In the genomic region with DNA sequence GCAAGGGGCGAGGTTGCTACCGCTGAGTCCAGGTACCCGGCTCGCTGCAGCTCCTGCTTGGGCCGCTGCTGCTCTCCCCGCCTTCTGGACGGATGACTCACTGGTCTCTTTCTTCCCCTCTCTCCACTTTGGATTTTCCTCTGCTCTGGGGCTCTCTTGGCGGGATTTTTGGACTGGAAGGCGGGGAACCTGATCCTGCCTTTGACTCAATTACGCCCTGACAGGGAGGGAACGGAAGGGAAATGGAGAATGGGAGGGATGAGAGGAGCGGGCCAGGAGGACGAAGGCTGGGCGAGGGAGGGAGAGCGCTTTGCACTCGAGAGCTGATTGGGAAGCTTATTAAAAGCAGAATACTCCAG, we compare ENCODE assay signal across 9 cellular contexts. TPM values are rescaled to one million over a fixed set of nuclear protein-coding genes. Genes with fewer than 3 reads are reported as not detected.
DNase-seq lines count a peak whose midpoint lies in the region; ATAC-seq and TF ChIP-seq lines count a peak whose summit lies in the region.
"Had no signal": no experiment of that assay in that cellular context is flagged by ENCODE, and none has a peak within 500 bp of the region (broad histone marks: within the 10 kb centered on the region; RNA-seq: fewer than 3 reads in every experiment).

A gene with protein sequence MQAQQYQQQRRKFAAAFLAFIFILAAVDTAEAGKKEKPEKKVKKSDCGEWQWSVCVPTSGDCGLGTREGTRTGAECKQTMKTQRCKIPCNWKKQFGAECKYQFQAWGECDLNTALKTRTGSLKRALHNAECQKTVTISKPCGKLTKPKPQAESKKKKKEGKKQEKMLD (minus strand): TSS at position 251 of the 359 bp plus-strand sequence. CDS start 88,760 bp downstream, outside the sequence.

- CTCF ChIA-PET in activated CD4-positive, alpha-beta memory T cell treated with anti-CD3 and anti-CD28 coated beads, Interleukin-2, amount 10 ng/mL, durations not matched to agents 7 days and 5 days (lab: Charles Lee): no interaction called here

- H3K27ac Mint-ChIP-seq in neural progenitor cell: peak within 1 kb of the TSS; percentile 99
- no peak within 1 kb of the TSS for H3K27ac Mint-ChIP-seq in activated CD4-positive, alpha-beta memory T cell treated with anti-CD3 and anti-CD28 coated beads, Interleukin-2, amount 10 ng/mL, durations not matched to agents 7 days and 5 days
- H3K27ac Mint-ChIP-seq: dendritic cell treated with granulocyte-macrophage colony-stimulating factor and Interleukin-4, amounts not matched to agents 40 ng/mL and 50 ng/mL, for 4 days had no signal

- H3K4me3 ChIP-seq in Peyer's patch (peak within 1 kb of the TSS in 3 of 4 donors; percentile 1 to 37 (median 10)), fibroblast of villous mesenchyme (ENCODE audit: low read depth, low read length) (peak within 1 kb of the TSS; percentile 54), neural progenitor cell (peak within 1 kb of the TSS; percentile 76)

- DNase-seq in EH (ENCODE audit: low read depth) (peak; percentile 70), Peyer's patch (no peak), fibroblast of villous mesenchyme (ENCODE audit: low read depth) (peak; percentile 32), neural progenitor cell (ENCODE audit: low spot score) (peak; percentile 79)
- no peak for DNase-seq in activated CD4-positive, alpha-beta memory T cell treated with anti-CD3 and anti-CD28 coated beads, Interleukin-2, amount 10 ng/mL, durations not matched to agents 7 days and 5 days

- TF ChIP-seq POLR2A in Peyer's patch (IDR thresholded peaks at IDR 0.05): no peak

- H3K36me3 ChIP-seq in Peyer's patch (no peaks in the 10 kb centered on the region), neural progenitor cell (no peaks in the 10 kb centered on the region)

- H2AFZ ChIP-seq in neural progenitor cell (replicated peaks): peak within 1 kb of the TSS; percentile 97

- H3K27me3 ChIP-seq in Peyer's patch (no peaks in the 10 kb centered on the region), neural progenitor cell (peaks cover 15% of the 10 kb centered on the region)

- H3K27me3 Mint-ChIP-seq in neural progenitor cell (ENCODE audit: insufficient read depth, low read depth): no peaks in the 10 kb centered on the region
- peaks cover 3% of the 10 kb centered on the region for H3K27me3 Mint-ChIP-seq in activated CD4-positive, alpha-beta memory T cell treated with anti-CD3 and anti-CD28 coated beads, Interleukin-2, amount 10 ng/mL, durations not matched to agents 7 days and 5 days

- H3K4me2 ChIP-seq in neural progenitor cell: peak within 1 kb of the TSS; percentile 98

- TF ChIP-seq CTCF in Peyer's patch (IDR thresholded peaks at IDR 0.05) (no peak), fibroblast of villous mesenchyme (IDR thresholded peaks at IDR 0.05; ENCODE audit: insufficient read depth, low read depth, low read length) (no peak), neural progenitor cell (IDR thresholded peaks at IDR 0.05) (no peak)

- peaks cover 39% of the 10 kb centered on the region for H3K79me2 ChIP-seq in neural progenitor cell (ENCODE audit: low read depth)

- H3K4me1 ChIP-seq in Peyer's patch (no peaks in the 10 kb centered on the region), neural progenitor cell (peaks cover 20% of the 10 kb centered on the region)

- H4K20me1 ChIP-seq in neural progenitor cell (ENCODE audit: low read depth): no peaks in the 10 kb centered on the region

- H3K27ac ChIP-seq in Peyer's patch: no peak within 1 kb of the TSS
- peak within 1 kb of the TSS; percentile 39 for H3K27ac ChIP-seq in neural progenitor cell

- peak within 1 kb of the TSS; percentile 99 for H3K4me3 Mint-ChIP-seq in neural progenitor cell
- H3K4me3 Mint-ChIP-seq in activated CD4-positive, alpha-beta memory T cell treated with anti-CD3 and anti-CD28 coated beads, Interleukin-2, amount 10 ng/mL, durations not matched to agents 7 days and 5 days: no peak within 1 kb of the TSS
- H3K4me3 Mint-ChIP-seq: dendritic cell treated with granulocyte-macrophage colony-stimulating factor and Interleukin-4, amounts not matched to agents 40 ng/mL and 50 ng/mL, for 4 days had no signal

- peaks cover 43% of the 10 kb centered on the region for H3K4me1 Mint-ChIP-seq in neural progenitor cell
- H3K4me1 Mint-ChIP-seq in activated CD4-positive, alpha-beta memory T cell treated with anti-CD3 and anti-CD28 coated beads, Interleukin-2, amount 10 ng/mL, durations not matched to agents 7 days and 5 days: no peaks in the 10 kb centered on the region

- no peaks in the 10 kb centered on the region for H3K9me3 ChIP-seq in Peyer's patch
- no peaks in the 10 kb centered on the region for H3K9me3 ChIP-seq in neural progenitor cell (ENCODE audit: low read depth)

- peaks cover 26% of the 10 kb centered on the region for H3K36me3 Mint-ChIP-seq in neural progenitor cell
- H3K36me3 Mint-ChIP-seq in activated CD4-positive, alpha-beta memory T cell treated with anti-CD3 and anti-CD28 coated beads, Interleukin-2, amount 10 ng/mL, durations not matched to agents 7 days and 5 days (ENCODE audit: low read depth): no peaks in the 10 kb centered on the region

- H3K9me3 Mint-ChIP-seq in neural progenitor cell: peaks cover 18% of the 10 kb centered on the region
- H3K9me3 Mint-ChIP-seq in activated CD4-positive, alpha-beta memory T cell treated with anti-CD3 and anti-CD28 coated beads, Interleukin-2, amount 10 ng/mL, durations not matched to agents 7 days and 5 days: peaks cover 3% of the 10 kb centered on the region
- H3K9me3 Mint-ChIP-seq: dendritic cell treated with granulocyte-macrophage colony-stimulating factor and Interleukin-4, amounts not matched to agents 40 ng/mL and 50 ng/mL, for 4 days had no signal

- POLR2A ChIA-PET in activated CD4-positive, alpha-beta memory T cell treated with anti-CD3 and anti-CD28 coated beads, Interleukin-2, amount 10 ng/mL, durations not matched to agents 7 days and 5 days (lab: Charles Lee): no interaction called here

- H3K9ac ChIP-seq in neural progenitor cell: no peak within 1 kb of the TSS

- ATAC-seq in GM19452 (IDR thresholded peaks at IDR 0.05; ENCODE audit: unreplicated experiment) (no peak), HG03378 (IDR thresholded peaks at IDR 0.05; ENCODE audit: unreplicated experiment) (no peak), HG02840 (IDR thresholded peaks at IDR 0.05; ENCODE audit: low FRiP score, unreplicated experiment) (no peak)

- peaks cover 30% of the 10 kb centered on the region for H3F3A ChIP-seq in neural progenitor cell (ENCODE audit: low read depth)

RNA-seq across cellular contexts. Expression of the gene that starts here (rescaled TPM):
- 1 to 10 TPM; 2.8 to 6.7 (median 4.0) TPM for total RNA-seq in Peyer's patch
- 9.1 and 25.1 TPM in 2 replicates for total RNA-seq in fibroblast of villous mesenchyme
- total RNA-seq in neural progenitor cell (ENCODE audit: low replicate concordance): 162 and 207 TPM in 2 replicates
- not detected for total RNA-seq in activated CD4-positive, alpha-beta memory T cell treated with anti-CD3 and anti-CD28 coated beads, Interleukin-2, amount 10 ng/mL, durations not matched to agents 7 days and 5 days

Comparison
In these comparisons a context has a peak if more than half of its experiments do, and no peak if none do; other contexts are left out.
1. DNase-seq: peak in EH (single experiment), fibroblast of villous mesenchyme (single experiment) and neural progenitor cell (single experiment); none in Peyer's patch (0 of 3) and activated CD4-positive, alpha-beta memory T cell treated with anti-CD3 and anti-CD28 coated beads, Interleukin-2, amount 10 ng/mL, durations not matched to agents 7 days and 5 days (single experiment).
2. H3K4me3 ChIP-seq: peak in every context shown above with its lines; median percentile 76 in neural progenitor cell; 54 in fibroblast of villous mesenchyme; 10 in Peyer's patch.